ENCODE assay signal across 25 cellular contexts in the genomic region with DNA sequence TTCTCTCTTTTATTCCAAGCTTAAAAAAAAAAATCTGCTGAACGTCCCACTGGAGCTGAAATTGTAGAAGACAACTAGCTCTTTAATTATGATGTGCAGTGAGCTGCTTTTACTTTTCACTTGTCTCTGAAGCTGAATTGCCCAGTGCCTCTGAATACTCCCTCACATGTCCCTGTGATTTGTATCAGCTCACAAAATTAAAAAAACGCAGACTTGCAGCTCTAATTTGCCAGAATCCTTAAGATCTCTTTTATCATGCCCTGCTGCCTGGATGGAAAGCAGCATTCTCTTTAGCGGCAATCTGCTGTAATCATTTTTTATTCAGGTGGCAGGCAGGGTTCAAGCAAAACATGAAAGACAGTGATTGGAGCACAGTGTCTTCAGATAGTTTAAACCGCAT.
"Had no signal": no experiment of that assay in that cellular context is flagged by ENCODE, and none has a peak within 500 bp of the region (broad histone marks: within the 10 kb centered on the region; RNA-seq: fewer than 3 reads in every experiment).

No MANE protein-coding gene starts in this region.

- DNase-seq: stimulated activated CD4-positive, alpha-beta T cell treated with anti-CD3 and anti-CD28 coated beads, Interleukin-2, amount 100 ng/mL, for 48 hours; stimulated activated CD4-positive, alpha-beta T cell treated with anti-CD3 and anti-CD28 coated beads, Interleukin-4, amount 100 ng/mL, for 1 hour; stimulated activated CD4-positive, alpha-beta T cell treated with anti-CD3 and anti-CD28 coated beads, Interleukin-4, amount 100 ng/mL, for 24 hours; stimulated activated CD4-positive, alpha-beta T cell treated with anti-CD3 and anti-CD28 coated beads, Interleukin-4, amount 100 ng/mL, for 4 hours; stimulated activated CD8-positive, alpha-beta memory T cell treated with anti-CD3 and anti-CD28 coated beads, Interleukin-4, amount 100 ng/mL, for 48 hours; stimulated activated naive B cell treated with anti-CD40 and anti-IgM and Interleukin-4, amounts not matched to agents 10 μg/mL and 1 μg/mL and 100 μg/mL, for 72 hours; stimulated activated naive CD4-positive, alpha-beta T cell; stimulated activated naive CD4-positive, alpha-beta T cell treated with Interleukin-2 at 50 U/mL for 16 hours; stimulated activated naive CD8-positive, alpha-beta T cell treated with anti-CD3 and anti-CD28 coated beads, Interleukin-15, amount 100 ng/mL, for 72 hours; stimulated activated naive CD8-positive, alpha-beta T cell treated with anti-CD3 and anti-CD28 coated beads, Interleukin-15, Interleukin-2, amounts not matched to agents 100 U/mL and 50 U/mL, for 24 hours; stomach; substantia nigra; testis; thyroid gland; tibial artery; transverse colon; trophoblast cell; upper lobe of left lung; upper lobe of right lung had no signal

- H3K4me3 ChIP-seq: stomach, suprapubic skin, testis, thoracic aorta, thyroid gland, tibial artery, tibial nerve, transverse colon, upper lobe of left lung, upper lobe of right lung, vagina had no signal

- H3K4me1 ChIP-seq: stomach, suprapubic skin, testis, thyroid gland, tibial artery, tibial nerve, transverse colon, upper lobe of left lung, upper lobe of right lung, vagina had no signal

- H3K9me3 ChIP-seq: testis, thyroid gland, tibial artery, upper lobe of right lung, vagina had no signal

- H3K27ac ChIP-seq: stomach, suprapubic skin, testis, thoracic aorta, thyroid gland, tibial artery, tibial nerve, transverse colon, upper lobe of left lung, upper lobe of right lung, vagina had no signal

- H3K36me3 ChIP-seq: stomach, suprapubic skin, thoracic aorta, thyroid gland, tibial artery, tibial nerve, transverse colon, upper lobe of left lung, upper lobe of right lung, vagina had no signal

- ATAC-seq: stimulated activated effector memory CD8-positive, alpha-beta T cell treated with anti-CD3 and anti-CD28 coated beads, Interleukin-12 subunit alpha, Interleukin-12 subunit beta, amount 100 ng/mL, for 72 hours; stimulated activated memory B cell treated with anti-CD40 and anti-IgM and Interleukin-4, amounts not matched to agents 10 μg/mL and 1 μg/mL and 100 μg/mL, for 72 hours; stimulated activated naive B cell treated with anti-CD40 and anti-IgM and Interleukin-4, amounts not matched to agents 10 μg/mL and 1 μg/mL and 100 μg/mL, for 72 hours; stimulated activated naive CD8-positive, alpha-beta T cell treated with anti-CD3 and anti-CD28 coated beads, Interleukin-15, amount 100 ng/mL, for 72 hours; stimulated activated naive CD8-positive, alpha-beta T cell treated with anti-CD3 and anti-CD28 coated beads, Interleukin-15, Interleukin-2, amounts not matched to agents 100 U/mL and 50 U/mL, for 24 hours; upper lobe of right lung had no signal

- H3K27me3 ChIP-seq: stomach, suprapubic skin, testis, thyroid gland, tibial artery, tibial nerve, transverse colon, upper lobe of left lung, upper lobe of right lung, vagina had no signal
